ENCODE assay signal across 28 cellular contexts in genomic region chr1:60699304-60699703, GRCh38.
DNase-seq lines count a peak whose midpoint lies in the region; ATAC-seq, FAIRE-seq and TF ChIP-seq lines count a peak whose summit lies in the region.
"Had no signal": no experiment of that assay in that cellular context is flagged by ENCODE, and none has a peak within 500 bp of the region (broad histone marks: within the 10 kb centered on the region; RNA-seq: fewer than 3 reads in every experiment).

No MANE protein-coding gene starts in this region.

- H3K4me3 ChIP-seq in BLaER1 (no peak overlapping the region), GM12878 (no peak overlapping the region), fibroblast of pulmonary artery (replicated peaks; ENCODE audit: low read depth, low read length) (no peak overlapping the region)
- H3K4me3 ChIP-seq: GM23338, K562, MG63, PC-9 had no signal

- H3K9ac ChIP-seq in BLaER1 (no peak overlapping the region), GM12878 (ENCODE audit: control insufficient read depth, insufficient read depth, low read length) (no peak overlapping the region)

- H3K36me3 ChIP-seq in BLaER1 (no peaks in the 10 kb centered on the region), GM12878 (ENCODE audit: control insufficient read depth in 2 of 2, insufficient read depth in 2 of 2, low read length in 1 of 2) (no peaks in the 10 kb centered on the region)
- H3K36me3 ChIP-seq: MG63 had no signal

- H3K4me2 ChIP-seq in BLaER1 (peak overlapping the region; percentile 29), GM12878 (ENCODE audit: control insufficient read depth, insufficient read depth) (no peak overlapping the region)
- H3K4me2 ChIP-seq: GM23338, PC-9 had no signal

- TF ChIP-seq EP300 in GM12878 (IDR thresholded peaks at IDR 0.05; ENCODE audit: borderline replicate concordance in 1 of 2, control insufficient read depth in 1 of 2, low read depth in 2 of 2, low read length in 2 of 2) = no peak

- no peak for TF ChIP-seq POLR2A in GM12878 (IDR thresholded peaks at IDR 0.05; ENCODE audit: low read depth, low read length)

- in situ Hi-C loops in GM12878 (cut with MboI) = no loop called here

- intact Hi-C loops in GM12878 (cut with micrococcal nuclease; ENCODE audit: unreplicated experiment) = no loop called here

- H3K9me3 ChIP-seq in BLaER1 (no peaks in the 10 kb centered on the region), GM12878 (replicated peaks; ENCODE audit: control insufficient read depth, insufficient read depth, low read length) (no peaks in the 10 kb centered on the region)
- H3K9me3 ChIP-seq: Caco-2, MG63 had no signal

- WGBS in GM12878 (ENCODE audit: insufficient coverage, insufficient replicate concordance, low lambda C conversion rate, missing lambda C conversion rate) = 1% methylated on average over 3 of the region's 3 CpGs

- no peak for FAIRE-seq in GM12878 (lab: Jason Lieb, UNC)
- FAIRE-seq: A204.1, HepG2, K562 had no signal

- no peak for DNase-seq in GM12878 (ENCODE audit: low read depth, low spot score)
- peak; percentile 8 for DNase-seq in fibroblast of pulmonary artery (ENCODE audit: low read depth)
- peak; percentile 19 for DNase-seq in pons (ENCODE audit: low spot score)
- DNase-seq in amygdala (lab: John Stamatoyannopoulos, UW) = no peak
- DNase-seq in H4 (ENCODE audit: low spot score) = no peak
- DNase-seq in activated CD4-positive, alpha-beta T cell treated with anti-CD3 and anti-CD28 coated beads for 4 hours = no peak
- DNase-seq: Caco-2; CD4-positive, alpha-beta T cell; DMS 273 treated with DMSO at 0.1 percent for 48 hours; DMS79 treated with DMSO at 0.1 percent for 48 hours; HCEC 1CT; MG63; NCI-H1048; NCI-H1436; NCI-H187 treated with DMSO at 0.1 percent for 48 hours; NCI-H2227 treated with DMSO at 0.1 percent for 48 hours; NCI-H510A; NCI-H748 treated with DMSO at 0.1 percent for 48 hours; PC-9; RPMI8226; SHP77 had no signal

- SMC1A ChIA-PET in GM12878 (lab: Charles Lee; ENCODE audit: uncharacterized antibody, unreplicated experiment) = interaction anchor here (1.0 kb wide), 1 partner anchor 24 kb away, joined by 3 read pairs; no protein-coding TSS in a partner anchor

- H3K4me1 ChIP-seq in BLaER1 = peaks cover 12% of the 10 kb centered on the region
- H3K4me1 ChIP-seq in GM12878 (ENCODE audit: control insufficient read depth, insufficient read depth, low read length) = no peaks in the 10 kb centered on the region
- H3K4me1 ChIP-seq: Caco-2 had no signal

- no peaks in the 10 kb centered on the region for H3K27me3 ChIP-seq in BLaER1
- H3K27me3 ChIP-seq in GM12878 (replicated peaks in 1 of 2; ENCODE audit: control insufficient read depth in 2 of 2, insufficient read depth in 2 of 2, low read length in 1 of 2) = no peaks in the 10 kb centered on the region
- H3K27me3 ChIP-seq: MG63 had no signal

- no peak overlapping the region for H2AFZ ChIP-seq in GM12878 (ENCODE audit: control insufficient read depth, low read depth, low read length)
- H2AFZ ChIP-seq: GM23338, PC-9 had no signal

- H4K20me1 ChIP-seq in BLaER1 (no peaks in the 10 kb centered on the region), GM12878 (ENCODE audit: control insufficient read depth, insufficient read depth) (no peaks in the 10 kb centered on the region)

- RAD21 ChIA-PET in GM12878 (lab: Charles Lee; ENCODE audit: unreplicated experiment) = no interaction called here

- POLR2A ChIA-PET in GM12878 (lab: Charles Lee) = no interaction called here

- ATAC-seq in GM12878 (no peak), HG02759 (IDR thresholded peaks at IDR 0.05; ENCODE audit: unreplicated experiment) (no peak)
- ATAC-seq: GM23338, HepG2, K562 had no signal

- CTCF ChIA-PET in GM12878 (lab: Yijun Ruan, JAX) = interaction anchor here (0.8 kb wide), 1 partner anchor 9 kb away, joined by 3 read pairs; no protein-coding TSS in a partner anchor

- no peaks in the 10 kb centered on the region for H3K79me2 ChIP-seq in GM12878 (ENCODE audit: control insufficient read depth, insufficient read depth, low read length)

- H3K27ac ChIP-seq in BLaER1 (no peak overlapping the region), GM12878 (ENCODE audit: control insufficient read depth, insufficient read depth) (no peak overlapping the region)
- H3K27ac ChIP-seq: HL-60, PC-9 had no signal

- TF ChIP-seq CTCF in GM12878 (IDR thresholded peaks at IDR 0.05 in 2 of 3, conservative IDR thresholded peaks at IDR 0.05 in 1 of 3; ENCODE audit: control insufficient read depth in 2 of 3, extremely low read depth in 1 of 3, insufficient read depth in 1 of 3, low read depth in 3 of 3, low read length in 3 of 3) (no peak), fibroblast of pulmonary artery (IDR thresholded peaks at IDR 0.05; ENCODE audit: low read length, missing control alignments) (no peak)

- no TSS peak for BruUV-seq in GM12878 (replicated peaks; lab: Mats Ljungman, UMichigan)

- no peak for TF ChIP-seq RAD21 in GM12878 (IDR thresholded peaks at IDR 0.05; ENCODE audit: insufficient read depth, low read depth, low read length)

TF ChIP-seq in GM12878, 131 proteins besides CTCF, POLR2A, EP300 and RAD21:
- no peak for TF ChIP-seq CUX1 (IDR thresholded peaks at IDR 0.05; ENCODE audit: insufficient replicate concordance, low read depth, low read length)
- TF ChIP-seq CEBPZ (IDR thresholded peaks at IDR 0.05; ENCODE audit: low read depth, low read length) = no peak
- peak; percentile 21 for TF ChIP-seq MEF2B (IDR thresholded peaks at IDR 0.05; ENCODE audit: partially characterized antibody, poor library complexity, severe bottlenecking)

Comparison
In these comparisons a context has a peak if more than half of its experiments do, and no peak if none do; other contexts are left out.
1. DNase-seq: peak in fibroblast of pulmonary artery (single experiment) and pons (single experiment); none in GM12878 (single experiment), amygdala (0 of 56), H4 (single experiment) and activated CD4-positive, alpha-beta T cell treated with anti-CD3 and anti-CD28 coated beads for 4 hours (0 of 2).